23 cellular contexts compared by ENCODE assay signal in genomic region chr15:65393557-65393956, GRCh38. TPM values are rescaled to one million over a fixed set of nuclear protein-coding genes. Genes with fewer than 3 reads are reported as not detected.
A peak's percentile ranks its signal among the peaks of the same experiment; 100 is the strongest.
DNase-seq lines count a peak whose midpoint lies in the region; ATAC-seq and TF ChIP-seq lines count a peak whose summit lies in the region.
"Had no signal": no experiment of that assay in that cellular context is flagged by ENCODE, and none has a peak within 500 bp of the region (broad histone marks: within the 10 kb centered on the region; RNA-seq: fewer than 3 reads in every experiment).

No MANE protein-coding gene starts in this region.

- TF ChIP-seq CTCF in left ventricle myocardium inferior (IDR thresholded peaks at IDR 0.05; ENCODE audit: borderline replicate concordance) (no peak), chondrocyte (IDR thresholded peaks at IDR 0.05) (no peak)
- no peak for TF ChIP-seq CTCF in CD4-positive, alpha-beta T cell (IDR thresholded peaks at IDR 0.05)

- no peaks in the 10 kb centered on the region for H3K4me1 Mint-ChIP-seq in chondrocyte (ENCODE audit: low read depth)
- H3K4me1 Mint-ChIP-seq in CD4-positive, alpha-beta T cell (ENCODE audit: low read depth) = peaks cover 11% of the 10 kb centered on the region
- peaks cover 5 to 6% of the 10 kb centered on the region in 2 donors for H3K4me1 Mint-ChIP-seq in effector memory CD8-positive, alpha-beta T cell (ENCODE audit: low read depth in 2 of 2)
- H3K4me1 Mint-ChIP-seq: CD14-positive monocyte had no signal

- POLR2A ChIA-PET in CD4-positive, alpha-beta T cell (lab: Charles Lee) = no interaction called here

- CTCF ChIA-PET in CD4-positive, alpha-beta T cell (lab: Charles Lee) = interaction anchor here (0.9 to 1.6 kb wide), 2 partner anchors 12 to 96 kb away, joined by 4 read pairs; no protein-coding TSS in a partner anchor

- no peak overlapping the region for H3K4me3 Mint-ChIP-seq in chondrocyte (ENCODE audit: unreplicated experiment)
- H3K4me3 Mint-ChIP-seq in CD4-positive, alpha-beta T cell = no peak overlapping the region
- H3K4me3 Mint-ChIP-seq in effector memory CD8-positive, alpha-beta T cell = no peak overlapping the region
- H3K4me3 Mint-ChIP-seq: H9 had no signal

- no peaks in the 10 kb centered on the region for H3K9me3 Mint-ChIP-seq in chondrocyte (ENCODE audit: low read depth)
- no peaks in the 10 kb centered on the region for H3K9me3 Mint-ChIP-seq in CD4-positive, alpha-beta T cell
- no peaks in the 10 kb centered on the region for H3K9me3 Mint-ChIP-seq in effector memory CD8-positive, alpha-beta T cell
- H3K9me3 Mint-ChIP-seq: CD4-positive, alpha-beta memory T cell; H9 had no signal

- no peak overlapping the region for H3K4me3 ChIP-seq in left ventricle myocardium inferior
- H3K4me3 ChIP-seq: A549; BLaER1 treated with 17β-estradiol and CSF1 and Interleukin-3, amounts not matched to agents 10 nM and 100 nM; GM23248 had no signal

- peak; percentile 5 for DNase-seq in left ventricle myocardium inferior
- DNase-seq in Right ventricle myocardium superior = no peak
- peak; percentile 29 for DNase-seq in chondrocyte (ENCODE audit: low spot score)
- peak; percentile 34 for DNase-seq in islet precursor cell
- DNase-seq in HuH-7.5 (ENCODE audit: low spot score) = no peak
- DNase-seq in CD4-positive, alpha-beta T cell = no peak
- DNase-seq in effector memory CD8-positive, alpha-beta T cell = no peak
- DNase-seq: 8988T; ACHN; AML-193; BE2C; Calu3; CD4-positive, alpha-beta memory T cell; COR-L47; DMS53; DMS79 treated with DMSO at 0.1 percent for 48 hours; GM23248; H9 had no signal

- H3K27me3 ChIP-seq in left ventricle myocardium inferior (ENCODE audit: low read depth) = peaks cover 55% of the 10 kb centered on the region
- H3K27me3 ChIP-seq in CD4-positive, alpha-beta T cell (ENCODE audit: control insufficient read depth, insufficient read depth, low read length) = peaks cover 57% of the 10 kb centered on the region

- no peak overlapping the region for H3K27ac ChIP-seq in left ventricle myocardium inferior (replicated peaks)
- no peak overlapping the region for H3K27ac ChIP-seq in CD4-positive, alpha-beta T cell (ENCODE audit: low read depth, low read length)
- H3K27ac ChIP-seq: A549; BLaER1 treated with 17β-estradiol and CSF1 and Interleukin-3, amounts not matched to agents 10 nM and 100 nM; GM23248 had no signal

- no peak overlapping the region for H3K27ac Mint-ChIP-seq in chondrocyte (ENCODE audit: unreplicated experiment)
- H3K27ac Mint-ChIP-seq in CD4-positive, alpha-beta T cell = no peak overlapping the region
- no peak overlapping the region for H3K27ac Mint-ChIP-seq in effector memory CD8-positive, alpha-beta T cell
- H3K27ac Mint-ChIP-seq: CD14-positive monocyte; CD4-positive, alpha-beta memory T cell had no signal

- no peak for ATAC-seq in Right ventricle myocardium superior (ENCODE audit: poor library complexity)
- ATAC-seq in CD4-positive, alpha-beta T cell (ENCODE audit: poor library complexity) = no peak
- ATAC-seq in effector memory CD8-positive, alpha-beta T cell (replicated peaks) = no peak

- peaks cover 20% of the 10 kb centered on the region for H3K4me1 ChIP-seq in left ventricle myocardium inferior
- H3K4me1 ChIP-seq: A549; BE2C; BLaER1 treated with 17β-estradiol and CSF1 and Interleukin-3, amounts not matched to agents 10 nM and 100 nM had no signal

- no peaks in the 10 kb centered on the region for H3K27me3 Mint-ChIP-seq in chondrocyte (ENCODE audit: low read depth)
- peaks cover 68% of the 10 kb centered on the region for H3K27me3 Mint-ChIP-seq in CD4-positive, alpha-beta T cell
- H3K27me3 Mint-ChIP-seq in effector memory CD8-positive, alpha-beta T cell = peaks cover 82 to 96% of the 10 kb centered on the region in 2 donors

- H3K36me3 Mint-ChIP-seq in chondrocyte (ENCODE audit: low read depth) = peaks cover 32% of the 10 kb centered on the region
- H3K36me3 Mint-ChIP-seq in CD4-positive, alpha-beta T cell (ENCODE audit: low read depth) = no peaks in the 10 kb centered on the region
- no peaks in the 10 kb centered on the region for H3K36me3 Mint-ChIP-seq in effector memory CD8-positive, alpha-beta T cell (ENCODE audit: insufficient read depth)
- H3K36me3 Mint-ChIP-seq: CD14-positive monocyte; CD4-positive, alpha-beta memory T cell had no signal

- H3K36me3 ChIP-seq in left ventricle myocardium inferior = no peaks in the 10 kb centered on the region
- H3K36me3 ChIP-seq: BE2C; BLaER1 treated with 17β-estradiol and CSF1 and Interleukin-3, amounts not matched to agents 10 nM and 100 nM had no signal

- H3K9me3 ChIP-seq in left ventricle myocardium inferior (replicated peaks) = no peaks in the 10 kb centered on the region
- no peaks in the 10 kb centered on the region for H3K9me3 ChIP-seq in CD4-positive, alpha-beta T cell (ENCODE audit: control insufficient read depth, low read length)
- H3K9me3 ChIP-seq: A549; BE2C; BLaER1 treated with 17β-estradiol and CSF1 and Interleukin-3, amounts not matched to agents 10 nM and 100 nM had no signal

- intact Hi-C loops in left ventricle myocardium inferior (cut with micrococcal nuclease) (no loop called here), Right ventricle myocardium superior (cut with DNase I) (no loop called here)
- intact Hi-C loops in CD4-positive, alpha-beta T cell (cut with DNase I, micrococcal nuclease) = no loop called here

RNA-seq across cellular contexts. Expression of gene IGDCC3, which starts 15.8 kb away (rescaled TPM):
- total RNA-seq in left ventricle myocardium inferior (0.16 TPM), Right ventricle myocardium superior (0.40 TPM), chondrocyte (0.13 to 0.31 TPM (median 0.27 TPM) in 3 replicates)
- total RNA-seq in CD4-positive, alpha-beta T cell = not detected
- total RNA-seq: Calu3; CD4-positive, alpha-beta memory T cell; Daoy; GM23248; H4 had no signal

RNA-seq across cellular contexts. Expression of gene IGDCC4, which starts 29.2 kb away (rescaled TPM):
- 0.96 TPM for total RNA-seq in left ventricle myocardium inferior
- 2.4 TPM for total RNA-seq in Right ventricle myocardium superior
- 41.4 to 48.6 TPM (median 47.2 TPM) in 3 replicates for total RNA-seq in chondrocyte
- not detected for total RNA-seq in CD4-positive, alpha-beta T cell

Comparison
In these comparisons a context has a peak if more than half of its experiments do, and no peak if none do; other contexts are left out.
1. DNase-seq: peak in left ventricle myocardium inferior (single experiment), chondrocyte (single experiment) and islet precursor cell (single experiment); none in Right ventricle myocardium superior (single experiment), HuH-7.5 (single experiment), CD4-positive, alpha-beta T cell (0 of 10) and effector memory CD8-positive, alpha-beta T cell (0 of 3).
2. RNA of gene IGDCC4, which starts 29.2 kb away (total RNA-seq): 41.4 to 48.6 TPM in chondrocyte; 2.4 TPM in Right ventricle myocardium superior (single experiment), 0.96 TPM in left ventricle myocardium inferior (single experiment) and not detected in CD4-positive, alpha-beta T cell; every median in the first group is over 10 times any median in the second.